2 cellular contexts compared by ENCODE assay signal in the genomic region with DNA sequence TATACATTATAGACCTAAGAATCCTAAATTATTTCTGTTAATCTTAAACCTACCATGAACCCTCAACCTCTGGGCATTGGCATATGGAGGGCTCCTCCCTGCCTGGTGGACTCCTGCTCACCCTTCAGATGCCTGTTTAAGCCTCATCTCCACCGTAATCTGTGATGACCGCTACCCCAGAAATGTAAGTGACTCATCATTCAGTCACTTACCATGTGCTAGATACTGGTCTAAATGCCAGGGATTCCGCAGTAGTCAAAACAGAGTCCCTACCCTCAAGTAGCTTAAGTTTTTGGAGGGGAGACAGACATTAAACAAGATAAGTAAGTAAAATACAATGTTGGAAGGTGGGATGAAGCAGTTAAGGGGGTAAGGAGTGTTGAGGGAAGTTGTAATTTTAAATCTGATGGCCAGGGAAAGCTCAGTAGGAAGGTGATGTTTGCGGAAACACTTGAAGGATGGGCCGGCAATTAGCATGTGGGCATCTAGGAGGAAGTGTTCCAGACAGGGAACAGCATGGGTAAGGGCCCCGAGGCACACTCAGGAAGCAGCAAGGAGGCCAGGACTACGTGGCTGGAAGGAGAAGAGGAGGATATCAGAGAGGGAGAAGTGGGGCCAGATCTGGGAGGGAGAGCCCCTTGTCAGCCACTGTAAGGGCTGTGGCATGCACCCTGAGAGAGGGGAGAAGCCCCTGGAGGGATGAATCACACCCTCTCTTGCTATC.
TF ChIP-seq lines count a peak whose summit lies in the region.

No MANE protein-coding gene starts in this region.

TF ChIP-seq in GM12878, 131 proteins besides CTCF, POLR2A, EP300 and RAD21 (continued from another document):
- TF ChIP-seq IRF3 (IDR thresholded peaks at IDR 0.05) = no peak
TF ChIP-seq in GM12878: peak in this region for 1.

TF ChIP-seq in HepG2, 621 proteins besides CTCF, POLR2A, EP300 and RAD21 (continued from another document and continues in another):
- TF ChIP-seq ZBTB33 (CRISPR knock-in tag; IDR thresholded peaks at IDR 0.05) (peak; percentile 81), PCBP2 (optimal IDR thresholded peaks at IDR 0.05; ENCODE audit: low read depth, low read length, poor library complexity, severe bottlenecking) (no peak), MLXIP (CRISPR knock-in tag; IDR thresholded peaks at IDR 0.05; ENCODE audit: borderline replicate concordance) (no peak), ZNF776 (CRISPR knock-in tag; IDR thresholded peaks at IDR 0.05) (no peak), GFI1 (CRISPR knock-in tag; IDR thresholded peaks at IDR 0.05; ENCODE audit: borderline replicate concordance) (no peak), ZNF749 (CRISPR knock-in tag; IDR thresholded peaks at IDR 0.05; ENCODE audit: borderline replicate concordance) (no peak), FOSL2 (CRISPR knock-in tag; IDR thresholded peaks at IDR 0.05) (peak; percentile 94), ZNF766 (CRISPR knock-in tag; IDR thresholded peaks at IDR 0.05; ENCODE audit: borderline replicate concordance) (no peak), TEAD3 (CRISPR knock-in tag; optimal IDR thresholded peaks at IDR 0.05; ENCODE audit: borderline replicate concordance) (peak; percentile 87), ZNF496 (CRISPR knock-in tag; IDR thresholded peaks at IDR 0.05; ENCODE audit: insufficient replicate concordance) (no peak), TP53 (CRISPR knock-in tag; conservative IDR thresholded peaks at IDR 0.05) (no peak), KMT2B (CRISPR knock-in tag; IDR thresholded peaks at IDR 0.05) (no peak), ZBTB7A (CRISPR knock-in tag; IDR thresholded peaks at IDR 0.05) (no peak), PATZ1 (CRISPR knock-in tag; IDR thresholded peaks at IDR 0.05) (no peak), NFRKB (IDR thresholded peaks at IDR 0.05) (no peak), NCOA5 (CRISPR knock-in tag; IDR thresholded peaks at IDR 0.05) (no peak), NCOR1 (IDR thresholded peaks at IDR 0.05; ENCODE audit: borderline replicate concordance, low read length) (no peak), MATR3 (CRISPR knock-in tag; IDR thresholded peaks at IDR 0.05) (no peak), ATF3 (CRISPR knock-in tag; IDR thresholded peaks at IDR 0.05) (peak; percentile 71; the same call in 1 of the 2 replicates), CHD4 (IDR thresholded peaks at IDR 0.05; ENCODE audit: borderline replicate concordance, low read length) (no peak), JARID2 (CRISPR knock-in tag; IDR thresholded peaks at IDR 0.05; ENCODE audit: insufficient replicate concordance) (no peak), ZNF205 (CRISPR knock-in tag; IDR thresholded peaks at IDR 0.05) (no peak), ZNF276 (CRISPR knock-in tag; IDR thresholded peaks at IDR 0.05; ENCODE audit: low read depth) (no peak), GATAD2A (CRISPR knock-in tag; IDR thresholded peaks at IDR 0.05) (0 out of 2 replicates have a peak, but pooled peaks have one; percentile 10), ZFP91 (CRISPR knock-in tag; IDR thresholded peaks at IDR 0.05; ENCODE audit: borderline replicate concordance) (no peak)
- TF ChIP-seq, protein P1, sequence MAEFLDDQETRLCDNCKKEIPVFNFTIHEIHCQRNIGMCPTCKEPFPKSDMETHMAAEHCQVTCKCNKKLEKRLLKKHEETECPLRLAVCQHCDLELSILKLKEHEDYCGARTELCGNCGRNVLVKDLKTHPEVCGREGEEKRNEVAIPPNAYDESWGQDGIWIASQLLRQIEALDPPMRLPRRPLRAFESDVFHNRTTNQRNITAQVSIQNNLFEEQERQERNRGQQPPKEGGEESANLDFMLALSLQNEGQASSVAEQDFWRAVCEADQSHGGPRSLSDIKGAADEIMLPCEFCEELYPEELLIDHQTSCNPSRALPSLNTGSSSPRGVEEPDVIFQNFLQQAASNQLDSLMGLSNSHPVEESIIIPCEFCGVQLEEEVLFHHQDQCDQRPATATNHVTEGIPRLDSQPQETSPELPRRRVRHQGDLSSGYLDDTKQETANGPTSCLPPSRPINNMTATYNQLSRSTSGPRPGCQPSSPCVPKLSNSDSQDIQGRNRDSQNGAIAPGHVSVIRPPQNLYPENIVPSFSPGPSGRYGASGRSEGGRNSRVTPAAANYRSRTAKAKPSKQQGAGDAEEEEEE (CRISPR knock-in tag; IDR thresholded peaks at IDR 0.05; ENCODE audit: borderline replicate concordance) = no peak
- TF ChIP-seq, protein P2, sequence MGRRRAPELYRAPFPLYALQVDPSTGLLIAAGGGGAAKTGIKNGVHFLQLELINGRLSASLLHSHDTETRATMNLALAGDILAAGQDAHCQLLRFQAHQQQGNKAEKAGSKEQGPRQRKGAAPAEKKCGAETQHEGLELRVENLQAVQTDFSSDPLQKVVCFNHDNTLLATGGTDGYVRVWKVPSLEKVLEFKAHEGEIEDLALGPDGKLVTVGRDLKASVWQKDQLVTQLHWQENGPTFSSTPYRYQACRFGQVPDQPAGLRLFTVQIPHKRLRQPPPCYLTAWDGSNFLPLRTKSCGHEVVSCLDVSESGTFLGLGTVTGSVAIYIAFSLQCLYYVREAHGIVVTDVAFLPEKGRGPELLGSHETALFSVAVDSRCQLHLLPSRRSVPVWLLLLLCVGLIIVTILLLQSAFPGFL (CRISPR knock-in tag; IDR thresholded peaks at IDR 0.05) = no peak
- TF ChIP-seq, protein P3, sequence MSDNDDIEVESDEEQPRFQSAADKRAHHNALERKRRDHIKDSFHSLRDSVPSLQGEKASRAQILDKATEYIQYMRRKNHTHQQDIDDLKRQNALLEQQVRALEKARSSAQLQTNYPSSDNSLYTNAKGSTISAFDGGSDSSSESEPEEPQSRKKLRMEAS (IDR thresholded peaks at IDR 0.05) = 0 out of 2 replicates have a peak, but pooled peaks have one; percentile 27
- TF ChIP-seq, protein P4, sequence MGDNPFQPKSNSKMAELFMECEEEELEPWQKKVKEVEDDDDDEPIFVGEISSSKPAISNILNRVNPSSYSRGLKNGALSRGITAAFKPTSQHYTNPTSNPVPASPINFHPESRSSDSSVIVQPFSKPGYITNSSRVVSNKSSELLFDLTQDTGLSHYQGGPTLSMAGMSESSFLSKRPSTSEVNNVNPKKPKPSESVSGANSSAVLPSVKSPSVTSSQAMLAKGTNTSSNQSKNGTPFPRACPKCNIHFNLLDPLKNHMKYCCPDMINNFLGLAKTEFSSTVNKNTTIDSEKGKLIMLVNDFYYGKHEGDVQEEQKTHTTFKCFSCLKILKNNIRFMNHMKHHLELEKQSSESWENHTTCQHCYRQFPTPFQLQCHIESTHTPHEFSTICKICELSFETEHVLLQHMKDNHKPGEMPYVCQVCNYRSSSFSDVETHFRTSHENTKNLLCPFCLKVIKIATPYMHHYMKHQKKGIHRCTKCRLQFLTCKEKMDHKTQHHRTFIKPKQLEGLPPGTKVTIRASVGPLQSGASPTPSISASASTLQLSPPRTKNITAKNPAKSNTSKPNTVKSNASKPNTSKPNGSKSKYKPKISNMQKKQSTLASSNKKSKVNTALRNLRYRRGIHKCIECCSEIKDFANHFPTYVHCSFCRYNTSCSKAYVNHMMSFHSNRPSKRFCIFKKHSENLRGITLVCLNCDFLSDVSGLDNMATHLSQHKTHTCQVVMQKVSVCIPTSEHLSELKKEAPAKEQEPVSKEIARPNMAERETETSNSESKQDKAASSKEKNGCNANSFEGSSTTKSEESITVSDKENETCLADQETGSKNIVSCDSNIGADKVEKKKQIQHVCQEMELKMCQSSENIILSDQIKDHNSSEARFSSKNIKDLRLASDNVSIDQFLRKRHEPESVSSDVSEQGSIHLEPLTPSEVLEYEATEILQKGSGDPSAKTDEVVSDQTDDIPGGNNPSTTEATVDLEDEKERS (CRISPR knock-in tag; IDR thresholded peaks at IDR 0.05) = no peak
- TF ChIP-seq, protein P5, sequence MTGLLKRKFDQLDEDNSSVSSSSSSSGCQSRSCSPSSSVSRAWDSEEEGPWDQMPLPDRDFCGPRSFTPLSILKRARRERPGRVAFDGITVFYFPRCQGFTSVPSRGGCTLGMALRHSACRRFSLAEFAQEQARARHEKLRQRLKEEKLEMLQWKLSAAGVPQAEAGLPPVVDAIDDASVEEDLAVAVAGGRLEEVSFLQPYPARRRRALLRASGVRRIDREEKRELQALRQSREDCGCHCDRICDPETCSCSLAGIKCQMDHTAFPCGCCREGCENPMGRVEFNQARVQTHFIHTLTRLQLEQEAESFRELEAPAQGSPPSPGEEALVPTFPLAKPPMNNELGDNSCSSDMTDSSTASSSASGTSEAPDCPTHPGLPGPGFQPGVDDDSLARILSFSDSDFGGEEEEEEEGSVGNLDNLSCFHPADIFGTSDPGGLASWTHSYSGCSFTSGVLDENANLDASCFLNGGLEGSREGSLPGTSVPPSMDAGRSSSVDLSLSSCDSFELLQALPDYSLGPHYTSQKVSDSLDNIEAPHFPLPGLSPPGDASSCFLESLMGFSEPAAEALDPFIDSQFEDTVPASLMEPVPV (CRISPR knock-in tag; IDR thresholded peaks at IDR 0.05) = no peak
